8 cellular contexts compared by ENCODE assay signal in genomic region chr12:65823481-65824313, GRCh38. TPM values are rescaled to one million over a fixed set of nuclear protein-coding genes. Genes with fewer than 3 reads are reported as not detected.
DNase-seq lines count a peak whose midpoint lies in the region; ATAC-seq and TF ChIP-seq lines count a peak whose summit lies in the region.

No MANE protein-coding gene starts in this region.

- H3K36me3 ChIP-seq in HCT116 (ENCODE audit: control insufficient read depth in 1 of 2, insufficient read depth in 2 of 2, low read length in 2 of 2): peaks cover 8 to 28% of the 10 kb centered on the region in 2 experiments; a peak in 3 of 4 replicates
- H3K36me3 ChIP-seq in WERI-Rb-1: peaks cover 8% of the 10 kb centered on the region

- H3K27ac ChIP-seq in CD4-positive, alpha-beta T cell (ENCODE audit: low read depth, low read length): no peak overlapping the region
- H3K27ac ChIP-seq in HCT116 (ENCODE audit: low read depth, low read length) (peak overlapping the region; percentile 100), WERI-Rb-1 (peak overlapping the region; percentile 83)

- TF ChIP-seq CTCF in CD4-positive, alpha-beta T cell (IDR thresholded peaks at IDR 0.05): no peak
- TF ChIP-seq CTCF in HCT116 (IDR thresholded peaks at IDR 0.05 in 2 of 3, conservative IDR thresholded peaks at IDR 0.05 in 1 of 3; ENCODE audit: borderline replicate concordance in 1 of 3, insufficient read depth in 1 of 3, low read depth in 2 of 3, low read length in 2 of 3): no peak
- no peak for TF ChIP-seq CTCF in WERI-Rb-1 (IDR thresholded peaks at IDR 0.05; ENCODE audit: low read depth, low read length)
- TF ChIP-seq CTCF in fibroblast of villous mesenchyme (IDR thresholded peaks at IDR 0.05; ENCODE audit: insufficient read depth, low read depth, low read length): no peak
- TF ChIP-seq CTCF in neural crest cell (conservative IDR thresholded peaks at IDR 0.05): no peak

- H3K4me3 ChIP-seq in HCT116 (replicated peaks in 1 of 2; ENCODE audit: low read depth in 1 of 2, low read length in 2 of 2) (peak overlapping the region; percentile 83 to 85), WERI-Rb-1 (ENCODE audit: low read depth, low read length) (peak overlapping the region; percentile 85), fibroblast of villous mesenchyme (ENCODE audit: low read depth, low read length) (peak overlapping the region; percentile 92)

- no peak for DNase-seq in CD4-positive, alpha-beta T cell
- peak; percentile 74 for DNase-seq in HCT116 (ENCODE audit: low read depth, low spot score)
- peak; percentile 50 for DNase-seq in WERI-Rb-1
- peak; percentile 71 for DNase-seq in fibroblast of villous mesenchyme (ENCODE audit: low read depth)
- peak; percentile 48 for DNase-seq in neural crest cell (ENCODE audit: low read depth, low spot score)

- peaks cover 77% of the 10 kb centered on the region for H3K79me2 ChIP-seq in HCT116 (ENCODE audit: insufficient read depth, low read length)

- CTCF ChIA-PET in CD4-positive, alpha-beta T cell (lab: Charles Lee): no interaction called here
- CTCF ChIA-PET in HCT116 (lab: Charles Lee): interaction anchor here (0.7 to 1.3 kb wide), 2 partner anchors 152 to 517 kb away, joined by 3 to 4 read pairs; no protein-coding TSS in a partner anchor

- no peak overlapping the region for H2AFZ ChIP-seq in HCT116 (ENCODE audit: low read depth, low read length, poor library complexity, severe bottlenecking)

- H3K4me2 ChIP-seq in HCT116 (ENCODE audit: low read length): peak overlapping the region; percentile 90

- POLR2A ChIA-PET in CD4-positive, alpha-beta T cell (lab: Charles Lee): no interaction called here
- POLR2A ChIA-PET in HCT116 (lab: Charles Lee): interaction anchor here (0.7 to 3.3 kb wide), 19 partner anchors 17 to 398 kb away, joined by 3 to 17 read pairs (median 5); no protein-coding TSS in a partner anchor

- H3K9me3 Mint-ChIP-seq in CD4-positive, alpha-beta T cell: no peaks in the 10 kb centered on the region
- H3K9me3 Mint-ChIP-seq in neural crest cell: no peaks in the 10 kb centered on the region

- no peaks in the 10 kb centered on the region for H3K36me3 Mint-ChIP-seq in CD4-positive, alpha-beta T cell (ENCODE audit: low read depth)
- H3K36me3 Mint-ChIP-seq in neural crest cell (ENCODE audit: low read depth): peaks cover 4% of the 10 kb centered on the region

- H3K9ac ChIP-seq in HCT116 (ENCODE audit: low read length): peak overlapping the region; percentile 98

- H3K4me3 Mint-ChIP-seq in CD4-positive, alpha-beta T cell: peak overlapping the region; percentile 77
- H3K4me3 Mint-ChIP-seq in neural crest cell: peak overlapping the region; percentile 95

- RAD21 ChIA-PET in HCT116 (lab: Charles Lee; ENCODE audit: low non-redundant PET in 1 of 2, low total read pairs in 2 of 2, uncharacterized antibody in 2 of 2, unreplicated experiment in 2 of 2): interaction anchor here in 1 of 2 experiments (0.5 kb wide), 1 partner anchor 42 kb away, joined by 3 read pairs; no protein-coding TSS in a partner anchor

- peaks cover 65% of the 10 kb centered on the region for H3K27me3 ChIP-seq in CD4-positive, alpha-beta T cell (ENCODE audit: control insufficient read depth, insufficient read depth, low read length)
- H3K27me3 ChIP-seq in HCT116 (ENCODE audit: insufficient read depth, low read length): no peaks in the 10 kb centered on the region
- no peaks in the 10 kb centered on the region for H3K27me3 ChIP-seq in WERI-Rb-1 (ENCODE audit: insufficient read depth, low read depth, severe bottlenecking)

- intact Hi-C loops in CD4-positive, alpha-beta T cell (cut with DNase I, micrococcal nuclease): no loop called here
- intact Hi-C loops in HCT116 (cut with micrococcal nuclease): loop anchor here (1.0 to 5.0 kb wide), 7 partner anchors 95 to 517 kb away; no protein-coding TSS in a partner anchor

- peaks cover 68% of the 10 kb centered on the region for H3K27me3 Mint-ChIP-seq in CD4-positive, alpha-beta T cell
- H3K27me3 Mint-ChIP-seq in neural crest cell (ENCODE audit: low read depth): peaks cover 5% of the 10 kb centered on the region

- H3K9me2 ChIP-seq in HCT116 (ENCODE audit: insufficient read depth): no peaks in the 10 kb centered on the region

- H3K27ac Mint-ChIP-seq in CD4-positive, alpha-beta T cell: no peak overlapping the region
- H3K27ac Mint-ChIP-seq in neural crest cell (ENCODE audit: unreplicated experiment): peak overlapping the region; percentile 94

- no peak for ATAC-seq in CD4-positive, alpha-beta T cell (ENCODE audit: poor library complexity)
- ATAC-seq in HCT116 (peak; percentile 65), GM21529 (IDR thresholded peaks at IDR 0.05; ENCODE audit: unreplicated experiment) (no peak), GM21526 (IDR thresholded peaks at IDR 0.05; ENCODE audit: low FRiP score, unreplicated experiment) (no peak), GM19452 (IDR thresholded peaks at IDR 0.05; ENCODE audit: unreplicated experiment) (no peak)

- H4K20me1 ChIP-seq in HCT116 (ENCODE audit: insufficient read depth): no peaks in the 10 kb centered on the region

- TF ChIP-seq POLR2A in HCT116 (IDR thresholded peaks at IDR 0.05; ENCODE audit: borderline replicate concordance, extremely low read depth, insufficient read depth, insufficient read length): peak; percentile 63

- TF ChIP-seq RAD21 in HCT116 (IDR thresholded peaks at IDR 0.05; ENCODE audit: low read depth): no peak

- H3K4me1 Mint-ChIP-seq in CD4-positive, alpha-beta T cell (ENCODE audit: low read depth): peaks cover 26% of the 10 kb centered on the region
- peaks cover 47% of the 10 kb centered on the region for H3K4me1 Mint-ChIP-seq in neural crest cell

- no peaks in the 10 kb centered on the region for H3K9me3 ChIP-seq in CD4-positive, alpha-beta T cell (ENCODE audit: control insufficient read depth, low read length)
- H3K9me3 ChIP-seq in HCT116 (ENCODE audit: control insufficient read depth in 1 of 2, insufficient read depth in 1 of 2, low read depth in 1 of 2, low read length in 2 of 2) (no peaks in the 10 kb centered on the region), WERI-Rb-1 (ENCODE audit: severe bottlenecking) (no peaks in the 10 kb centered on the region)

- peaks cover 54 to 81% of the 10 kb centered on the region in 2 experiments for H3K4me1 ChIP-seq in HCT116 (ENCODE audit: control insufficient read depth in 1 of 2, insufficient read depth in 2 of 2, low read length in 2 of 2)

- BruUV-seq in HCT116 (replicated peaks; lab: Mats Ljungman, UMichigan): no TSS peak

TF ChIP-seq in HCT116, 20 proteins besides CTCF, POLR2A, EP300 and RAD21:
- TF ChIP-seq YY1 (IDR thresholded peaks at IDR 0.05; ENCODE audit: extremely low read depth, insufficient replicate concordance, low read depth, low read length) (peak; percentile 1), REST (IDR thresholded peaks at IDR 0.05; ENCODE audit: low read depth) (no peak), POLR2AphosphoS5 (IDR thresholded peaks at IDR 0.05; ENCODE audit: low read depth, low read length) (peak; percentile 77), TCF7L2 (IDR thresholded peaks at IDR 0.05; ENCODE audit: borderline replicate concordance, extremely low read depth, insufficient read depth, insufficient read length) (peak; percentile 86), EGR1 (IDR thresholded peaks at IDR 0.05; ENCODE audit: low read depth) (no peak), ZFX (IDR thresholded peaks at IDR 0.05) (peak; percentile 71), CEBPB (IDR thresholded peaks at IDR 0.05; ENCODE audit: low read depth) (no peak), JUND (IDR thresholded peaks at IDR 0.05) (no peak), CBX3 (IDR thresholded peaks at IDR 0.05; ENCODE audit: low read depth) (no peak), FOSL1 (IDR thresholded peaks at IDR 0.05; ENCODE audit: low read depth) (no peak), EZH2phosphoT487 (IDR thresholded peaks at IDR 0.05; ENCODE audit: borderline replicate concordance) (no peak), ZNF274 (IDR thresholded peaks at IDR 0.05; ENCODE audit: low read depth, low read length) (no peak)
- TF ChIP-seq, protein P1, sequence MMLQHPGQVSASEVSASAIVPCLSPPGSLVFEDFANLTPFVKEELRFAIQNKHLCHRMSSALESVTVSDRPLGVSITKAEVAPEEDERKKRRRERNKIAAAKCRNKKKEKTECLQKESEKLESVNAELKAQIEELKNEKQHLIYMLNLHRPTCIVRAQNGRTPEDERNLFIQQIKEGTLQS (IDR thresholded peaks at IDR 0.05): no peak

RNA-seq across cellular contexts. Expression of gene HMGA2, which starts 0.6 kb away (rescaled TPM):
- not detected for total RNA-seq in CD4-positive, alpha-beta T cell
- total RNA-seq in HCT116 (2021; ENCODE audit: unreplicated experiment) (215 TPM), fibroblast of villous mesenchyme (29.8 and 48.0 TPM in 2 replicates), neural crest cell (195 and 200 TPM in 2 replicates)
- 53.9 and 72.1 TPM in 2 replicates for polyA plus RNA-seq in HCT116 (2012)

Comparison
In these comparisons a context has a peak if more than half of its experiments do, and no peak if none do; other contexts are left out.
1. DNase-seq: peak in HCT116 (single experiment), WERI-Rb-1 (single experiment), fibroblast of villous mesenchyme (single experiment) and neural crest cell (single experiment); none in CD4-positive, alpha-beta T cell (0 of 10).
2. RNA of gene HMGA2, which starts 0.6 kb away (total RNA-seq): 215 TPM in HCT116 (single experiment), 195 to 200 TPM in neural crest cell and 29.8 to 48.0 TPM in fibroblast of villous mesenchyme; not detected in CD4-positive, alpha-beta T cell; every median in the first group is over 10 times any median in the second.
3. Peak in every context shown above with its lines, with median percentiles within 50 percentile points of each other: H3K4me3 ChIP-seq.